Comparison of ENCODE assay signal across 9 cellular contexts in the genomic region with DNA sequence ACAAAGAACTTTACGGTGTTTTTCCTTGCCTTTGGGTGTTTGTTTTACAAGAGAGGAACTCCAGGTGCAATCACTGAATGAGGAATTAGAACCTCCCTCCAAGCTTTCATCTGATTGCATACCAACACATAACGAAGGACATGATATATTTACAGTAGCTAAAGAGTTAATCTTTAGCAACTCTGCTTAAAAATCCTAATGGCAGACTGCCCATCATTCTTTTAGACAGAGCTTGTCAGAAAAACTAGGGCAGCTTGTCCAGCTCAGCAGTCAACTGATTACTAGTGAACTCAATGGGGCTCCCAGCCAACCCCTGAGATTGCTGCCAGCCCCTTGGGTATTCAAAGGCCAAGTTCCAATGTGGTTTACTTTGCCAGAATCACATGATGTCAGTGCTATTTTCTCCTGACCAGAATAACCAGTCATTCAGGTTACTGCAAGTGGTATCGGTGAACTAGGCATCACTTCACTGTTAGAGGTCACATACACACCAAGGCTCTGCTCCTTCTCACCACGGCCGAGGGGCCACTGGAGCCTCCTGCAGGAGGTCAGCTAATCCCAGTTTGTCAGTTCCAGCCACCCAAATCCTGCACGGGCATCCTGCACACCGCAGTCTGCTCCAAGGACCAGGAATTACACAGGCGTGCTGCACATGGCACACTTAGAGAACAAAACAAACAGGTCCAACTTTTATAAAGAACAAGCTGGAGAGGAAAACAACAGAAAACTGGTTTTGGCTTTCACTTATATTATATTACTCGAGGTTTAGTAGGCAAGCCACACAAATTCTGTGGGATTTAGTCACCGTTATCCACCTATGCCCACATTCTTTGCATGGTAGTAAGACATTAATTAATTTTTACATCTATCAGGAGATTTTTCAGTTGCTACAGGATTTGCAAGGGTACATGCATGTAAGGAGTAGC.
DNase-seq lines count a peak whose midpoint lies in the region; ATAC-seq, FAIRE-seq and TF ChIP-seq lines count a peak whose summit lies in the region.
"Had no signal": no experiment of that assay in that cellular context is flagged by ENCODE, and none has a peak within 500 bp of the region (broad histone marks: within the 10 kb centered on the region; RNA-seq: fewer than 3 reads in every experiment).

No MANE protein-coding gene starts in this region.

- H3K4ac ChIP-seq in H1 (replicated peaks; ENCODE audit: insufficient read length, low read depth, low read length) (no peak overlapping the region), mesendoderm (ENCODE audit: low read depth, low read length) (peak overlapping the region; percentile 81)

- H3K9me3 ChIP-seq in H1 (ENCODE audit: insufficient read depth in 2 of 2, low read depth in 1 of 2, low read length in 1 of 2): no peaks in the 10 kb centered on the region

- H3K14ac ChIP-seq in H1 (ENCODE audit: insufficient read length): no peak overlapping the region

- H2BK15ac ChIP-seq in H1 (ENCODE audit: low read length) (no peak overlapping the region), mesendoderm (replicated peaks; ENCODE audit: low read depth) (no peak overlapping the region)

- peak overlapping the region; percentile 45 for H4K91ac ChIP-seq in H1 (replicated peaks; ENCODE audit: insufficient read length, low read length)

- no peak for ATAC-seq in GM18867 (IDR thresholded peaks at IDR 0.05; ENCODE audit: unreplicated experiment)
- no peak for ATAC-seq in HG02840 (IDR thresholded peaks at IDR 0.05; ENCODE audit: low FRiP score, unreplicated experiment)
- no peak for ATAC-seq in natural killer cell treated with Interleukin-12 subunit alpha and Interleukin-12 subunit beta and Interleukin-15 and Interleukin-18, amount 100 ng/mL, for 72 hours

- H3K27ac Mint-ChIP-seq in natural killer cell treated with Interleukin-12 subunit alpha and Interleukin-12 subunit beta and Interleukin-15 and Interleukin-18, amount 100 ng/mL, for 72 hours: no peak overlapping the region
- H3K27ac Mint-ChIP-seq: dendritic cell treated with granulocyte-macrophage colony-stimulating factor and Interleukin-4, amounts not matched to agents 40 ng/mL and 50 ng/mL, for 4 days had no signal

- H3K79me1 ChIP-seq in H1 (ENCODE audit: low read depth, low read length) (no peaks in the 10 kb centered on the region), mesendoderm (ENCODE audit: low read length) (peaks cover 2% of the 10 kb centered on the region)

- H3K4me1 ChIP-seq in H1 (replicated peaks in 1 of 4; ENCODE audit: control insufficient read depth in 3 of 4, insufficient read depth in 4 of 4, low read length in 3 of 4) (peaks cover 0 to 7% (median 4%) of the 10 kb centered on the region in 4 experiments; a peak in 5 of 7 replicates), mesendoderm (ENCODE audit: control insufficient read depth, low read depth, low read length) (peaks cover 12% of the 10 kb centered on the region)

- no peak overlapping the region for H3K56ac ChIP-seq in H1 (replicated peaks; ENCODE audit: insufficient read length, low read depth, low read length)
- peak overlapping the region; percentile 50 for H3K56ac ChIP-seq in mesendoderm (ENCODE audit: low read length)

- H3K23me2 ChIP-seq in H1 (ENCODE audit: low read depth, low read length): no peaks in the 10 kb centered on the region

- H2AK5ac ChIP-seq in H1 (ENCODE audit: low read depth, low read length) (no peak overlapping the region), mesendoderm (ENCODE audit: low read length) (no peak overlapping the region)

- no peaks in the 10 kb centered on the region for H4K20me1 ChIP-seq in H1 (replicated peaks in 1 of 2; ENCODE audit: control insufficient read depth in 1 of 2, insufficient read depth in 2 of 2, low read length in 2 of 2)

- H3K23ac ChIP-seq in H1 (ENCODE audit: insufficient read length) (no peak overlapping the region), mesendoderm (ENCODE audit: low read length) (peak overlapping the region; percentile 48)

- H3K36me3 Mint-ChIP-seq in natural killer cell treated with Interleukin-12 subunit alpha and Interleukin-12 subunit beta and Interleukin-15 and Interleukin-18, amount 100 ng/mL, for 72 hours: no peaks in the 10 kb centered on the region

- H2AFZ ChIP-seq in H1 (ENCODE audit: low read length): no peak overlapping the region

- FAIRE-seq in H1 (lab: Jason Lieb, UNC): peak; percentile 28

- H3K4me3 Mint-ChIP-seq in natural killer cell treated with Interleukin-12 subunit alpha and Interleukin-12 subunit beta and Interleukin-15 and Interleukin-18, amount 100 ng/mL, for 72 hours: no peak overlapping the region
- H3K4me3 Mint-ChIP-seq: dendritic cell treated with granulocyte-macrophage colony-stimulating factor and Interleukin-4, amounts not matched to agents 40 ng/mL and 50 ng/mL, for 4 days had no signal

- TF ChIP-seq CTCF in H1 (IDR thresholded peaks at IDR 0.05; ENCODE audit: control extremely low read depth in 1 of 3, insufficient read depth in 1 of 3, low read depth in 1 of 3, low read length in 3 of 3): peak in 2 of 3 experiments; percentile 9 to 12; a peak in 2 of 4 replicates

- H3K36me3 ChIP-seq in H1 (ENCODE audit: control insufficient read depth in 2 of 4, insufficient read depth in 4 of 4, low read length in 3 of 4): no peaks in the 10 kb centered on the region
- H3K36me3 ChIP-seq in mesendoderm (ENCODE audit: control insufficient read depth, insufficient read depth, low read length): no peaks in the 10 kb centered on the region

- no peaks in the 10 kb centered on the region for H3K4me1 Mint-ChIP-seq in natural killer cell treated with Interleukin-12 subunit alpha and Interleukin-12 subunit beta and Interleukin-15 and Interleukin-18, amount 100 ng/mL, for 72 hours (ENCODE audit: low read depth in 2 of 2)

- H3K9me3 Mint-ChIP-seq in natural killer cell treated with Interleukin-12 subunit alpha and Interleukin-12 subunit beta and Interleukin-15 and Interleukin-18, amount 100 ng/mL, for 72 hours: peaks cover 6% of the 10 kb centered on the region
- H3K9me3 Mint-ChIP-seq: dendritic cell treated with granulocyte-macrophage colony-stimulating factor and Interleukin-4, amounts not matched to agents 40 ng/mL and 50 ng/mL, for 4 days had no signal

- H2BK20ac ChIP-seq in H1 (ENCODE audit: low read length): no peak overlapping the region

- H3K4me3 ChIP-seq in H1 (ENCODE audit: extremely low read depth in 1 of 4, insufficient read depth in 2 of 4, low read depth in 3 of 4, low read length in 4 of 4): no peak overlapping the region; a peak in 1 of 8 replicates
- no peak overlapping the region for H3K4me3 ChIP-seq in mesendoderm (ENCODE audit: low read length)

- POLR2A ChIA-PET in H1 (lab: Charles Lee; ENCODE audit: partially characterized antibody): no interaction called here

- 0 out of 2 replicates have a peak overlapping the region, but pooled peaks have one; percentile 51 for H2BK12ac ChIP-seq in H1 (ENCODE audit: low read depth, low read length)

- no peak overlapping the region for H4K8ac ChIP-seq in H1 (ENCODE audit: extremely low read depth, insufficient read depth, low read length)
- no peak overlapping the region for H4K8ac ChIP-seq in mesendoderm (ENCODE audit: low read depth, low read length)

- peak in 1 of 2 experiments; percentile 32; a peak in 1 of 4 replicates for TF ChIP-seq RAD21 in H1 (IDR thresholded peaks at IDR 0.05 in 1 of 2, conservative IDR thresholded peaks at IDR 0.05 in 1 of 2; ENCODE audit: low read depth in 2 of 2, low read length in 2 of 2)

- WGBS in H1 (ENCODE audit: extremely low coverage in 1 of 2, insufficient coverage in 1 of 2, insufficient read length in 1 of 2, insufficient replicate concordance in 2 of 2, low coverage in 1 of 2, low lambda C conversion rate in 2 of 2, missing lambda C conversion rate in 1 of 2), 2 experiments: 71% methylated on average over 10 of the region's 10 CpGs; no CpG with 5 or more reads in 1 of the 2 experiments
- no CpG with 5 or more reads among the region's 10 CpGs for WGBS in mesendoderm (ENCODE audit: extremely low coverage, insufficient coverage, low lambda C conversion rate)

- no peak for TF ChIP-seq POLR2A in H1 (IDR thresholded peaks at IDR 0.05; ENCODE audit: control extremely low read depth in 1 of 2, low read depth in 2 of 2, low read length in 2 of 2)

- H3K18ac ChIP-seq in H1 (ENCODE audit: extremely low read depth, low read length) (peak overlapping the region; percentile 26; the same call in 1 of the 2 replicates), mesendoderm (ENCODE audit: low read length) (peak overlapping the region; percentile 44)

- 0 out of 3 replicates have a peak, but pooled peaks of 1 of the 2 experiments have one; percentile 43 for TF ChIP-seq EP300 in H1 (IDR thresholded peaks at IDR 0.05; ENCODE audit: borderline replicate concordance in 1 of 2, low read depth in 2 of 2, low read length in 2 of 2)

- H3K4me2 ChIP-seq in H1 (ENCODE audit: insufficient read depth in 1 of 2, low read depth in 2 of 2, low read length in 2 of 2) (peak overlapping the region; percentile 39 to 40; a peak in 2 of 4 replicates), mesendoderm (ENCODE audit: low read length) (no peak overlapping the region)

- CTCF ChIA-PET in H1 (lab: Charles Lee; ENCODE audit: partially characterized antibody): interaction anchor here (0.7 to 1.8 kb wide), 3 partner anchors 10 to 87 kb away, joined by 3 to 5 read pairs (median 4); no protein-coding TSS in a partner anchor

- peak; percentile 95 for DNase-seq in DMS153 (lab: John Stamatoyannopoulos, UW)
- DNase-seq in NCI-H446 treated with DMSO at 0.1 percent for 48 hours (lab: John Stamatoyannopoulos, UW): peak; percentile 100
- DNase-seq in H1 (ENCODE audit: low read depth in 1 of 2, low spot score in 2 of 2): no peak
- peak; percentile 93 for DNase-seq in mesendoderm
- no peak for DNase-seq in natural killer cell treated with Interleukin-12 subunit alpha and Interleukin-12 subunit beta and Interleukin-15 and Interleukin-18, amount 100 ng/mL, for 72 hours (ENCODE audit: low spot score)
- DNase-seq in activated T-cell treated with anti-CD3 and anti-CD28 coated beads, Interleukin-2, amount 50 U/mL, for 1 hour: no peak

- H2BK120ac ChIP-seq in H1 (replicated peaks; ENCODE audit: low read depth, low read length) (no peak overlapping the region), mesendoderm (ENCODE audit: low read depth, low read length) (no peak overlapping the region)

- H3K27ac ChIP-seq in H1 (ENCODE audit: low read depth, low read length) (no peak overlapping the region), mesendoderm (ENCODE audit: low read depth, low read length) (peak overlapping the region; percentile 36)

- no peak overlapping the region for H3K9ac ChIP-seq in H1 (replicated peaks in 1 of 4; ENCODE audit: extremely low read depth in 1 of 4, low read depth in 3 of 4, low read length in 3 of 4)
- peak overlapping the region; percentile 25 for H3K9ac ChIP-seq in mesendoderm (ENCODE audit: low read length)

- H3K79me2 ChIP-seq in H1 (ENCODE audit: control insufficient read depth in 1 of 2, insufficient read depth in 2 of 2, low read length in 2 of 2): peaks cover 0 to 11% of the 10 kb centered on the region in 2 experiments; a peak in 1 of 4 replicates
- no peaks in the 10 kb centered on the region for H3K79me2 ChIP-seq in mesendoderm (ENCODE audit: control insufficient read depth, insufficient read depth, low read length)

- H4K5ac ChIP-seq in H1 (ENCODE audit: insufficient read length, low read depth, low read length): no peak overlapping the region
- H4K5ac ChIP-seq in mesendoderm (ENCODE audit: low read length): no peak overlapping the region

- H2BK5ac ChIP-seq in H1 (ENCODE audit: low read depth, low read length) (0 out of 2 replicates have a peak overlapping the region, but pooled peaks have one; percentile 40), mesendoderm (ENCODE audit: low read length) (peak overlapping the region; percentile 13)

- H3K27me3 Mint-ChIP-seq in natural killer cell treated with Interleukin-12 subunit alpha and Interleukin-12 subunit beta and Interleukin-15 and Interleukin-18, amount 100 ng/mL, for 72 hours: no peaks in the 10 kb centered on the region
- H3K27me3 Mint-ChIP-seq: dendritic cell treated with granulocyte-macrophage colony-stimulating factor and Interleukin-4, amounts not matched to agents 40 ng/mL and 50 ng/mL, for 4 days had no signal

- no peaks in the 10 kb centered on the region for H3K27me3 ChIP-seq in H1 (replicated peaks in 1 of 4; ENCODE audit: control insufficient read depth in 3 of 4, extremely low read depth in 1 of 4, insufficient read depth in 3 of 4, low read length in 3 of 4)
- no peaks in the 10 kb centered on the region for H3K27me3 ChIP-seq in mesendoderm (ENCODE audit: insufficient read depth, low read length, poor library complexity)

Comparison
In these comparisons a context has a peak if more than half of its experiments do, and no peak if none do; other contexts are left out.
1. DNase-seq: peak in DMS153 (single experiment), NCI-H446 treated with DMSO at 0.1 percent for 48 hours (single experiment) and mesendoderm (single experiment); none in H1 (0 of 2), natural killer cell treated with Interleukin-12 subunit alpha and Interleukin-12 subunit beta and Interleukin-15 and Interleukin-18, amount 100 ng/mL, for 72 hours (single experiment) and activated T-cell treated with anti-CD3 and anti-CD28 coated beads, Interleukin-2, amount 50 U/mL, for 1 hour (single experiment).